In genomic region chr2:200628461-200628860, GRCh38 we compare ENCODE assay signal across 3 cellular contexts. TPM values are rescaled to one million over a fixed set of nuclear protein-coding genes. Genes with fewer than 3 reads are reported as not detected.
"Had no signal": no experiment of that assay in that cellular context is flagged by ENCODE, and none has a peak within 500 bp of the region (broad histone marks: within the 10 kb centered on the region; RNA-seq: fewer than 3 reads in every experiment).

No MANE protein-coding gene starts in this region.

RNA-seq across cellular contexts. Expression of gene AOX1, which starts 42.6 kb away (rescaled TPM):
- total RNA-seq: activated T-helper 2 cell treated with anti-CD3 and anti-CD28 coated beads, Interferon-gamma antibody, Interleukin-2, Interleukin-4, amounts not matched to agents 10 μg/mL and 5 μg/mL and 100 μg/mL, durations not matched to agents 14 hours and 24 hours and 36 hours had no signal
- polyA plus RNA-seq: neural cell, smooth muscle cell had no signal
